Comparison of ENCODE assay signal across 1 cellular context in genomic region chr11:43643898-43644625, GRCh38.
TF ChIP-seq lines count a peak whose summit lies in the region.

No MANE protein-coding gene starts in this region.

TF ChIP-seq in HEK293, 187 proteins besides CTCF, POLR2A, EP300 and RAD21 (continued from another document and continues in another):
- no peak for TF ChIP-seq ZNF658 (tag by site-specific recombination; IDR thresholded peaks at IDR 0.05)
- TF ChIP-seq ZNF184 (tag by site-specific recombination; IDR thresholded peaks at IDR 0.05) = no peak
- no peak for TF ChIP-seq ZNF26 (tag by site-specific recombination; IDR thresholded peaks at IDR 0.05)
- TF ChIP-seq ZNF2 (tag by site-specific recombination; IDR thresholded peaks at IDR 0.05) = no peak; the same call in 1 of the 2 replicates
- TF ChIP-seq ZNF24 (tag by site-specific recombination; IDR thresholded peaks at IDR 0.05) = 0 out of 2 replicates have a peak, but pooled peaks have one; percentile 32
- TF ChIP-seq ZNF146 (tag by site-specific recombination; IDR thresholded peaks at IDR 0.05) = peak; percentile 23; the same call in 1 of the 2 replicates
- TF ChIP-seq ZNF707 (tag by site-specific recombination; IDR thresholded peaks at IDR 0.05) = no peak
- no peak for TF ChIP-seq ZSCAN5A (tag by site-specific recombination; IDR thresholded peaks at IDR 0.05)
- TF ChIP-seq WT1 (tag by site-specific recombination; IDR thresholded peaks at IDR 0.05) = no peak
- no peak for TF ChIP-seq ZNF792 (tag by site-specific recombination; IDR thresholded peaks at IDR 0.05)
- TF ChIP-seq, protein P1, sequence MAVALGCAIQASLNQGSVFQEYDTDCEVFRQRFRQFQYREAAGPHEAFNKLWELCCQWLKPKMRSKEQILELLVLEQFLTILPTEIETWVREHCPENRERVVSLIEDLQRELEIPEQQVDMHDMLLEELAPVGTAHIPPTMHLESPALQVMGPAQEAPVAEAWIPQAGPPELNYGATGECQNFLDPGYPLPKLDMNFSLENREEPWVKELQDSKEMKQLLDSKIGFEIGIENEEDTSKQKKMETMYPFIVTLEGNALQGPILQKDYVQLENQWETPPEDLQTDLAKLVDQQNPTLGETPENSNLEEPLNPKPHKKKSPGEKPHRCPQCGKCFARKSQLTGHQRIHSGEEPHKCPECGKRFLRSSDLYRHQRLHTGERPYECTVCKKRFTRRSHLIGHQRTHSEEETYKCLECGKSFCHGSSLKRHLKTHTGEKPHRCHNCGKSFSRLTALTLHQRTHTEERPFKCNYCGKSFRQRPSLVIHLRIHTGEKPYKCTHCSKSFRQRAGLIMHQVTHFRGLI (tag by site-specific recombination; IDR thresholded peaks at IDR 0.05) = no peak
- no peak for TF ChIP-seq ZNF544 (tag by site-specific recombination; IDR thresholded peaks at IDR 0.05)
- TF ChIP-seq ZSCAN4 (tag by site-specific recombination; IDR thresholded peaks at IDR 0.05) = no peak
- TF ChIP-seq ZEB2 (tag by site-specific recombination; IDR thresholded peaks at IDR 0.05) = 0 out of 2 replicates have a peak, but pooled peaks have one; percentile 31
- no peak for TF ChIP-seq ZNF747 (tag by site-specific recombination; IDR thresholded peaks at IDR 0.05)
- TF ChIP-seq REPIN1 (tag by site-specific recombination; IDR thresholded peaks at IDR 0.05; ENCODE audit: low read depth) = no peak
- no peak for TF ChIP-seq ZNF155 (tag by site-specific recombination; IDR thresholded peaks at IDR 0.05)
- TF ChIP-seq OVOL3 (tag by site-specific recombination; IDR thresholded peaks at IDR 0.05) = no peak
- TF ChIP-seq ZNF654 (tag by site-specific recombination; IDR thresholded peaks at IDR 0.05; ENCODE audit: low read depth) = no peak
- TF ChIP-seq ZIC2 (tag by site-specific recombination; IDR thresholded peaks at IDR 0.05) = no peak
- TF ChIP-seq HOXD13 (CRISPR knock-in tag; IDR thresholded peaks at IDR 0.05; ENCODE audit: borderline replicate concordance) = peak; percentile 74; the same call in 1 of the 2 replicates
- TF ChIP-seq ZNF621 (tag by site-specific recombination; IDR thresholded peaks at IDR 0.05) = no peak
- TF ChIP-seq ZNF433 (tag by site-specific recombination; IDR thresholded peaks at IDR 0.05; ENCODE audit: low read depth) = no peak
- no peak for TF ChIP-seq SP2 (tag by site-specific recombination; IDR thresholded peaks at IDR 0.05)
- TF ChIP-seq ZNF701 (tag by site-specific recombination; IDR thresholded peaks at IDR 0.05) = no peak
- TF ChIP-seq, protein P2, sequence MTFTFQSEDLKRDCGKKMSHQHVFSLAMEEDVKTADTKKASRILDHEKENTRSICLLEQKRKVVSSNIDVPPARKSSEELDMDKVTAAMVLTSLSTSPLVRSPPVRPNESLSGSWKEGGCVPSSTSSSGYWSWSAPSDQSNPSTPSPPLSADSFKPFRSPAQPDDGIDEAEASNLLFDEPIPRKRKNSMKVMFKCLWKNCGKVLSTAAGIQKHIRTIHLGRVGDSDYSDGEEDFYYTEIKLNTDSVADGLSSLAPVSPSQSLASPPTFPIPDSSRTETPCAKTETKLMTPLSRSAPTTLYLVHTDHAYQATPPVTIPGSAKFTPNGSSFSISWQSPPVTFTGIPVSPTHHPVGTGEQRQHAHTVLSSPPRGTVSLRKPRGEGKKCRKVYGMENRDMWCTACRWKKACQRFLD (tag by site-specific recombination; IDR thresholded peaks at IDR 0.05) = no peak
- no peak for TF ChIP-seq ZNF610 (tag by site-specific recombination; IDR thresholded peaks at IDR 0.05; ENCODE audit: borderline replicate concordance)
- TF ChIP-seq, protein P3, sequence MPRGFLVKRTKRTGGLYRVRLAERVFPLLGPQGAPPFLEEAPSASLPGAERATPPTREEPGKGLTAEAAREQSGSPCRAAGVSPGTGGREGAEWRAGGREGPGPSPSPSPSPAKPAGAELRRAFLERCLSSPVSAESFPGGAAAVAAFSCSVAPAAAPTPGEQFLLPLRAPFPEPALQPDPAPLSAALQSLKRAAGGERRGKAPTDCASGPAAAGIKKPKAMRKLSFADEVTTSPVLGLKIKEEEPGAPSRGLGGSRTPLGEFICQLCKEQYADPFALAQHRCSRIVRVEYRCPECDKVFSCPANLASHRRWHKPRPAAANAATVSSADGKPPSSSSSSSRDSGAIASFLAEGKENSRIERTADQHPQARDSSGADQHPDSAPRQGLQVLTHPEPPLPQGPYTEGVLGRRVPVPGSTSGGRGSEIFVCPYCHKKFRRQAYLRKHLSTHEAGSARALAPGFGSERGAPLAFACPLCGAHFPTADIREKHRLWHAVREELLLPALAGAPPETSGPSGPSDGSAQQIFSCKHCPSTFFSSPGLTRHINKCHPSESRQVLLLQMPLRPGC (tag by site-specific recombination; IDR thresholded peaks at IDR 0.05) = no peak
- TF ChIP-seq ZNF626 (tag by site-specific recombination; IDR thresholded peaks at IDR 0.05) = no peak
- peak; percentile 70 for TF ChIP-seq ZNF501 (tag by site-specific recombination; IDR thresholded peaks at IDR 0.05)
- TF ChIP-seq SP7 (tag by site-specific recombination; IDR thresholded peaks at IDR 0.05) = peak; percentile 44; the same call in 1 of the 2 replicates
- TF ChIP-seq ZNF292 (tag by site-specific recombination; IDR thresholded peaks at IDR 0.05; ENCODE audit: borderline replicate concordance, low read depth) = no peak
- no peak for TF ChIP-seq ZNF561 (tag by site-specific recombination; IDR thresholded peaks at IDR 0.05; ENCODE audit: borderline replicate concordance)
- no peak for TF ChIP-seq ZFP3 (tag by site-specific recombination; IDR thresholded peaks at IDR 0.05; ENCODE audit: low read depth)
- TF ChIP-seq ZNF510 (tag by site-specific recombination; IDR thresholded peaks at IDR 0.05; ENCODE audit: insufficient replicate concordance) = no peak
- no peak for TF ChIP-seq ZNF18 (tag by site-specific recombination; IDR thresholded peaks at IDR 0.05)
- TF ChIP-seq ZNF138 (tag by site-specific recombination; IDR thresholded peaks at IDR 0.05; ENCODE audit: borderline replicate concordance) = no peak
- TF ChIP-seq MZF1 (tag by site-specific recombination; IDR thresholded peaks at IDR 0.05; ENCODE audit: borderline replicate concordance) = no peak
- TF ChIP-seq, protein P4, sequence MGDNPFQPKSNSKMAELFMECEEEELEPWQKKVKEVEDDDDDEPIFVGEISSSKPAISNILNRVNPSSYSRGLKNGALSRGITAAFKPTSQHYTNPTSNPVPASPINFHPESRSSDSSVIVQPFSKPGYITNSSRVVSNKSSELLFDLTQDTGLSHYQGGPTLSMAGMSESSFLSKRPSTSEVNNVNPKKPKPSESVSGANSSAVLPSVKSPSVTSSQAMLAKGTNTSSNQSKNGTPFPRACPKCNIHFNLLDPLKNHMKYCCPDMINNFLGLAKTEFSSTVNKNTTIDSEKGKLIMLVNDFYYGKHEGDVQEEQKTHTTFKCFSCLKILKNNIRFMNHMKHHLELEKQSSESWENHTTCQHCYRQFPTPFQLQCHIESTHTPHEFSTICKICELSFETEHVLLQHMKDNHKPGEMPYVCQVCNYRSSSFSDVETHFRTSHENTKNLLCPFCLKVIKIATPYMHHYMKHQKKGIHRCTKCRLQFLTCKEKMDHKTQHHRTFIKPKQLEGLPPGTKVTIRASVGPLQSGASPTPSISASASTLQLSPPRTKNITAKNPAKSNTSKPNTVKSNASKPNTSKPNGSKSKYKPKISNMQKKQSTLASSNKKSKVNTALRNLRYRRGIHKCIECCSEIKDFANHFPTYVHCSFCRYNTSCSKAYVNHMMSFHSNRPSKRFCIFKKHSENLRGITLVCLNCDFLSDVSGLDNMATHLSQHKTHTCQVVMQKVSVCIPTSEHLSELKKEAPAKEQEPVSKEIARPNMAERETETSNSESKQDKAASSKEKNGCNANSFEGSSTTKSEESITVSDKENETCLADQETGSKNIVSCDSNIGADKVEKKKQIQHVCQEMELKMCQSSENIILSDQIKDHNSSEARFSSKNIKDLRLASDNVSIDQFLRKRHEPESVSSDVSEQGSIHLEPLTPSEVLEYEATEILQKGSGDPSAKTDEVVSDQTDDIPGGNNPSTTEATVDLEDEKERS (tag by site-specific recombination; IDR thresholded peaks at IDR 0.05) = no peak
- TF ChIP-seq, protein P5, sequence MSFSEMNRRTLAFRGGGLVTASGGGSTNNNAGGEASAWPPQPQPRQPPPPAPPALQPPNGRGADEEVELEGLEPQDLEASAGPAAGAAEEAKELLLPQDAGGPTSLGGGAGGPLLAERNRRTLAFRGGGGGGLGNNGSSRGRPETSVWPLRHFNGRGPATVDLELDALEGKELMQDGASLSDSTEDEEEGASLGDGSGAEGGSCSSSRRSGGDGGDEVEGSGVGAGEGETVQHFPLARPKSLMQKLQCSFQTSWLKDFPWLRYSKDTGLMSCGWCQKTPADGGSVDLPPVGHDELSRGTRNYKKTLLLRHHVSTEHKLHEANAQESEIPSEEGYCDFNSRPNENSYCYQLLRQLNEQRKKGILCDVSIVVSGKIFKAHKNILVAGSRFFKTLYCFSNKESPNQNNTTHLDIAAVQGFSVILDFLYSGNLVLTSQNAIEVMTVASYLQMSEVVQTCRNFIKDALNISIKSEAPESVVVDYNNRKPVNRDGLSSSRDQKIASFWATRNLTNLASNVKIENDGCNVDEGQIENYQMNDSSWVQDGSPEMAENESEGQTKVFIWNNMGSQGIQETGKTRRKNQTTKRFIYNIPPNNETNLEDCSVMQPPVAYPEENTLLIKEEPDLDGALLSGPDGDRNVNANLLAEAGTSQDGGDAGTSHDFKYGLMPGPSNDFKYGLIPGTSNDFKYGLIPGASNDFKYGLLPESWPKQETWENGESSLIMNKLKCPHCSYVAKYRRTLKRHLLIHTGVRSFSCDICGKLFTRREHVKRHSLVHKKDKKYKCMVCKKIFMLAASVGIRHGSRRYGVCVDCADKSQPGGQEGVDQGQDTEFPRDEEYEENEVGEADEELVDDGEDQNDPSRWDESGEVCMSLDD (tag by site-specific recombination; IDR thresholded peaks at IDR 0.05) = no peak
- no peak for TF ChIP-seq ZNF623 (tag by site-specific recombination; IDR thresholded peaks at IDR 0.05)
- peak; percentile 33 for TF ChIP-seq ZBTB8A (tag by site-specific recombination; IDR thresholded peaks at IDR 0.05)
- TF ChIP-seq, protein P6, sequence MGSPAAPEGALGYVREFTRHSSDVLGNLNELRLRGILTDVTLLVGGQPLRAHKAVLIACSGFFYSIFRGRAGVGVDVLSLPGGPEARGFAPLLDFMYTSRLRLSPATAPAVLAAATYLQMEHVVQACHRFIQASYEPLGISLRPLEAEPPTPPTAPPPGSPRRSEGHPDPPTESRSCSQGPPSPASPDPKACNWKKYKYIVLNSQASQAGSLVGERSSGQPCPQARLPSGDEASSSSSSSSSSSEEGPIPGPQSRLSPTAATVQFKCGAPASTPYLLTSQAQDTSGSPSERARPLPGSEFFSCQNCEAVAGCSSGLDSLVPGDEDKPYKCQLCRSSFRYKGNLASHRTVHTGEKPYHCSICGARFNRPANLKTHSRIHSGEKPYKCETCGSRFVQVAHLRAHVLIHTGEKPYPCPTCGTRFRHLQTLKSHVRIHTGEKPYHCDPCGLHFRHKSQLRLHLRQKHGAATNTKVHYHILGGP (tag by site-specific recombination; IDR thresholded peaks at IDR 0.05) = no peak
- TF ChIP-seq IKZF3 (tag by site-specific recombination; IDR thresholded peaks at IDR 0.05) = no peak
- no peak for TF ChIP-seq ZNF114 (tag by site-specific recombination; IDR thresholded peaks at IDR 0.05)
